Comparison of ENCODE assay signal across 9 cellular contexts in the genomic region with DNA sequence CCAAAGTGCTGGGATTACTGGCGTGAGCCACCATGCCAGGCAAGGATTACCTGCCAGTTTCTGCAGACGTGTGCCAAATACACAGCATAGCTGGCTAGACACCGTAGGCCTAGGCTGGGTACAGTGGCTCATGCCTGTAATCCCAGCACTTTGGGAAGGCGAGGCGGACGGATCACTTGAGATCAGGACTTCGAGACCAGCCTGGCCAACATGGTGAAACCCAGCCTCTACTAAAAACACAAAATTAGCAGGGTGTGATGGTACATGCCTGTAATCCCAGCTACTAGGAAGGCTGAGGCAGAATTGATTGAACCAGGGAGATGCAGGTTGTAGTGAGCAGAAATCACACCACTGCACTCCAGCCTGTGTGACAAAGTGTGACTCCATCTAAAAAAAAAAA. TPM values are rescaled to one million over a fixed set of nuclear protein-coding genes. Genes with fewer than 3 reads are reported as not detected.
DNase-seq lines count a peak whose midpoint lies in the region; ATAC-seq, FAIRE-seq and TF ChIP-seq lines count a peak whose summit lies in the region.
"Had no signal": no experiment of that assay in that cellular context is flagged by ENCODE, and none has a peak within 500 bp of the region (broad histone marks: within the 10 kb centered on the region; RNA-seq: fewer than 3 reads in every experiment).

No MANE protein-coding gene starts in this region.

- H2AK5ac ChIP-seq in trophoblast cell (ENCODE audit: low read length): no peak overlapping the region

- H3K27me3 ChIP-seq in endothelial cell of umbilical vein (ENCODE audit: control insufficient read depth in 2 of 2, insufficient read depth in 2 of 2, low read length in 2 of 2) (no peaks in the 10 kb centered on the region), trophoblast cell (ENCODE audit: insufficient read depth, low read length) (no peaks in the 10 kb centered on the region)

- H3K4me2 ChIP-seq in endothelial cell of umbilical vein (ENCODE audit: insufficient read depth, low read length) (peak overlapping the region; percentile 94), trophoblast cell (ENCODE audit: low read length) (peak overlapping the region; percentile 80)

- peak overlapping the region; percentile 32 for H4K8ac ChIP-seq in trophoblast cell (ENCODE audit: low read depth, low read length)

- DNase-seq in GM12864 (ENCODE audit: low read depth) (no peak), RKO (ENCODE audit: low spot score) (peak; percentile 39), endothelial cell of umbilical vein (ENCODE audit: low read depth, low spot score) (no peak), trophoblast cell (no peak), NCI-H2081 (lab: John Stamatoyannopoulos, UW) (no peak), NCI-H146 treated with DMSO at 0.1 percent for 48 hours (lab: John Stamatoyannopoulos, UW; ENCODE audit: unreplicated experiment) (no peak)
- no peak for DNase-seq in stimulated activated CD4-positive, alpha-beta T cell treated with anti-CD3 and anti-CD28 coated beads, Interleukin-4, amount 100 ng/mL, for 24 hours
- DNase-seq: hippocampal formation had no signal

- peaks cover 7% of the 10 kb centered on the region for H3K79me1 ChIP-seq in trophoblast cell (ENCODE audit: low read length)

- FAIRE-seq in endothelial cell of umbilical vein (lab: Jason Lieb, UNC): peak; percentile 38

- intact Hi-C loops in endothelial cell of umbilical vein (cut with micrococcal nuclease): loop anchor here (5.0 kb wide), 1 partner anchor 54 kb away; no protein-coding TSS in a partner anchor

- CTCF ChIA-PET in endothelial cell of umbilical vein (lab: Charles Lee): no interaction called here

- H3K9me3 ChIP-seq in endothelial cell of umbilical vein (replicated peaks; ENCODE audit: control insufficient read depth, insufficient read depth, low read length) (no peaks in the 10 kb centered on the region), trophoblast cell (ENCODE audit: insufficient read depth, low read depth, low read length) (no peaks in the 10 kb centered on the region)

- no peak overlapping the region for H3K14ac ChIP-seq in trophoblast cell (ENCODE audit: low read length)

- TF ChIP-seq POLR2A in endothelial cell of umbilical vein (IDR thresholded peaks at IDR 0.05; ENCODE audit: low read depth, low read length): no peak

- peak overlapping the region; percentile 87 for H3K4me3 ChIP-seq in GM12864 (ENCODE audit: low read depth, low read length)
- peak overlapping the region in 2 of 3 experiments; percentile 75 to 89 for H3K4me3 ChIP-seq in endothelial cell of umbilical vein (replicated peaks in 1 of 3; ENCODE audit: insufficient read depth in 1 of 3, low read depth in 1 of 3, low read length in 3 of 3)
- no peak overlapping the region for H3K4me3 ChIP-seq in trophoblast cell (ENCODE audit: low read depth, low read length)

- no peak overlapping the region for H3K23ac ChIP-seq in trophoblast cell (ENCODE audit: low read length)

- no peak overlapping the region for H2BK12ac ChIP-seq in trophoblast cell (ENCODE audit: low read length)

- TF ChIP-seq CTCF in GM12864 (IDR thresholded peaks at IDR 0.05; ENCODE audit: low read depth, low read length, missing control alignments): no peak
- TF ChIP-seq CTCF in endothelial cell of umbilical vein (IDR thresholded peaks at IDR 0.05; ENCODE audit: extremely low read depth in 1 of 2, insufficient read depth in 1 of 2, low read depth in 1 of 2, low read length in 2 of 2): no peak

- no TSS peak for BruUV-seq in endothelial cell of umbilical vein (replicated peaks; lab: Mats Ljungman, UMichigan)

- POLR2A ChIA-PET in endothelial cell of umbilical vein (lab: Charles Lee): interaction anchor here (0.7 kb wide), 1 partner anchor 184 kb away, joined by 3 read pairs; no protein-coding TSS in a partner anchor

- H2BK120ac ChIP-seq in trophoblast cell (ENCODE audit: insufficient read depth, low read length, poor library complexity): no peak overlapping the region

- no CpG with 5 or more reads among the region's 7 CpGs for WGBS in trophoblast cell (ENCODE audit: extremely low coverage, insufficient coverage, insufficient read length)

- H3K79me2 ChIP-seq in endothelial cell of umbilical vein (ENCODE audit: control insufficient read depth, insufficient read depth, low read length) (peaks cover 15% of the 10 kb centered on the region), trophoblast cell (ENCODE audit: control insufficient read depth, insufficient read depth, low read length, poor library complexity) (peaks cover 7% of the 10 kb centered on the region)

- no peak overlapping the region for H4K12ac ChIP-seq in trophoblast cell (ENCODE audit: low read depth, low read length)

- H3K9ac ChIP-seq in endothelial cell of umbilical vein (replicated peaks; ENCODE audit: extremely low read depth, insufficient read depth, low read length) (peak overlapping the region; percentile 96), trophoblast cell (ENCODE audit: low read length) (no peak overlapping the region)

- dilution Hi-C loops in endothelial cell of umbilical vein (cut with MboI; ENCODE audit: extremely low pct_ligation_motif_present, low sequenced_read_pairs): no loop called here

- peaks cover 9 to 10% of the 10 kb centered on the region in 2 experiments for H3K36me3 ChIP-seq in endothelial cell of umbilical vein (ENCODE audit: control insufficient read depth in 2 of 2, extremely low read depth in 1 of 2, insufficient read depth in 2 of 2, low read length in 2 of 2)
- peaks cover 24% of the 10 kb centered on the region in 2 experiments for H3K36me3 ChIP-seq in trophoblast cell (ENCODE audit: control insufficient read depth in 1 of 2, insufficient read depth in 2 of 2, low read length in 2 of 2)

- H3K4me1 ChIP-seq in endothelial cell of umbilical vein (ENCODE audit: control insufficient read depth, extremely low read depth, insufficient read depth, low read length) (peaks cover 22% of the 10 kb centered on the region), trophoblast cell (ENCODE audit: control insufficient read depth in 1 of 2, insufficient read depth in 2 of 2, low read length in 2 of 2) (peaks cover 5 to 10% of the 10 kb centered on the region in 2 experiments)

- H2AFZ ChIP-seq in endothelial cell of umbilical vein (ENCODE audit: low read depth, low read length): no peak overlapping the region
- H2AFZ ChIP-seq in trophoblast cell (ENCODE audit: insufficient read depth, low read length, poor library complexity): no peak overlapping the region

- H4K20me1 ChIP-seq in endothelial cell of umbilical vein (replicated peaks; ENCODE audit: control insufficient read depth, extremely low read depth, insufficient read depth, low read length): no peaks in the 10 kb centered on the region

- H3K9me1 ChIP-seq in endothelial cell of umbilical vein (replicated peaks; ENCODE audit: control insufficient read depth, extremely low read depth, insufficient read depth, low read length): no peaks in the 10 kb centered on the region

- H2BK5ac ChIP-seq in trophoblast cell (ENCODE audit: low read depth, low read length, poor library complexity): no peak overlapping the region

- peak overlapping the region; percentile 79 for H3K27ac ChIP-seq in endothelial cell of umbilical vein (ENCODE audit: insufficient read depth, low read depth, low read length)
- no peak overlapping the region for H3K27ac ChIP-seq in trophoblast cell (ENCODE audit: low read depth, low read length)

- ATAC-seq in GM18517 (IDR thresholded peaks at IDR 0.05; ENCODE audit: unreplicated experiment): no peak

- H3K18ac ChIP-seq in trophoblast cell (ENCODE audit: low read length): no peak overlapping the region

- peak overlapping the region; percentile 33 for H3K4ac ChIP-seq in trophoblast cell (ENCODE audit: low read depth, low read length)

- H4K91ac ChIP-seq in trophoblast cell (ENCODE audit: low read depth, low read length): no peak overlapping the region

TF ChIP-seq in endothelial cell of umbilical vein, 7 proteins besides CTCF, POLR2A, EP300 and RAD21:
- no peak for TF ChIP-seq MYC (IDR thresholded peaks at IDR 0.05; ENCODE audit: low read depth, low read length)
- TF ChIP-seq, protein P1, sequence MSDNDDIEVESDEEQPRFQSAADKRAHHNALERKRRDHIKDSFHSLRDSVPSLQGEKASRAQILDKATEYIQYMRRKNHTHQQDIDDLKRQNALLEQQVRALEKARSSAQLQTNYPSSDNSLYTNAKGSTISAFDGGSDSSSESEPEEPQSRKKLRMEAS (IDR thresholded peaks at IDR 0.05; ENCODE audit: insufficient read depth, insufficient read length): no peak

RNA-seq across cellular contexts. Expression of a gene that starts 0.9 kb away (rescaled TPM):
- 40.0 and 44.3 TPM in 2 replicates for total RNA-seq in endothelial cell of umbilical vein
- 17.8 and 24.4 TPM in 2 replicates for polyA plus RNA-seq in endothelial cell of umbilical vein
- polyA plus RNA-seq in endothelial cell of umbilical vein (2011; cell fraction: cytosol; rRNA removed): 29.2 and 35.4 TPM in 2 replicates
- 17.6 and 18.0 TPM in 2 replicates for polyA plus RNA-seq in endothelial cell of umbilical vein (2011; cell fraction: nucleus; rRNA removed)
- 20.6 and 30.8 TPM in 2 replicates for polyA plus RNA-seq in endothelial cell of umbilical vein (2012)
- polyA minus RNA-seq in endothelial cell of umbilical vein: 32.7 and 46.1 TPM in 2 replicates
- 52.8 TPM for polyA minus RNA-seq in endothelial cell of umbilical vein (2011; cell fraction: cytosol; rRNA and poly(A)+ RNA removed)
- 8.2 and 13.6 TPM in 2 replicates for polyA minus RNA-seq in endothelial cell of umbilical vein (2011; cell fraction: nucleus; rRNA and poly(A)+ RNA removed)
- polyA plus RNA-seq in trophoblast cell (2013): 26.8 and 31.3 TPM in 2 replicates

RNA-seq across cellular contexts. Expression of a gene that starts 35.9 kb away (rescaled TPM):
- total RNA-seq in endothelial cell of umbilical vein: 37.1 and 38.0 TPM in 2 replicates
- 8.1 and 8.3 TPM in 2 replicates for polyA plus RNA-seq in endothelial cell of umbilical vein
- 8.6 and 10.3 TPM in 2 replicates for polyA plus RNA-seq in endothelial cell of umbilical vein (2011; cell fraction: cytosol; rRNA removed)
- polyA plus RNA-seq in endothelial cell of umbilical vein (2011; cell fraction: nucleus; rRNA removed): 12.8 and 13.4 TPM in 2 replicates
- polyA plus RNA-seq in endothelial cell of umbilical vein (2012): 14.5 and 18.6 TPM in 2 replicates
- 16.3 and 16.4 TPM in 2 replicates for polyA minus RNA-seq in endothelial cell of umbilical vein
- polyA minus RNA-seq in endothelial cell of umbilical vein (2011; cell fraction: cytosol; rRNA and poly(A)+ RNA removed): 3.8 TPM
- polyA minus RNA-seq in endothelial cell of umbilical vein (2011; cell fraction: nucleus; rRNA and poly(A)+ RNA removed): 11.4 and 21.5 TPM in 2 replicates
- polyA plus RNA-seq in trophoblast cell (2013): 5.4 and 5.9 TPM in 2 replicates

RNA-seq across cellular contexts. Expression of a gene that starts 43.5 kb away (rescaled TPM):
- 1.1 and 1.8 TPM in 2 replicates for total RNA-seq in endothelial cell of umbilical vein
- 0.57 and 1.0 TPM in 2 replicates for polyA plus RNA-seq in endothelial cell of umbilical vein
- polyA plus RNA-seq in endothelial cell of umbilical vein (2011; cell fraction: cytosol; rRNA removed): 0.28 and 0.52 TPM in 2 replicates
- 3.3 and 3.8 TPM in 2 replicates for polyA plus RNA-seq in endothelial cell of umbilical vein (2011; cell fraction: nucleus; rRNA removed)
- polyA plus RNA-seq in endothelial cell of umbilical vein (2012): 0.61 and 0.84 TPM in 2 replicates
- polyA minus RNA-seq in endothelial cell of umbilical vein: 0.36 and 1.3 TPM in 2 replicates
- not detected for polyA minus RNA-seq in endothelial cell of umbilical vein (2011; cell fraction: cytosol; rRNA and poly(A)+ RNA removed)
- polyA minus RNA-seq in endothelial cell of umbilical vein (2011; cell fraction: nucleus; rRNA and poly(A)+ RNA removed): 0.96 and 1.5 TPM in 2 replicates
- 0.22 and 0.30 TPM in 2 replicates for polyA plus RNA-seq in trophoblast cell (2013)
